23 cellular contexts compared by ENCODE assay signal in genomic region chr21:45706299-45706698, GRCh38.
A peak's percentile ranks its signal among the peaks of the same experiment; 100 is the strongest.
DNase-seq lines count a peak whose midpoint lies in the region; ATAC-seq, FAIRE-seq and TF ChIP-seq lines count a peak whose summit lies in the region.
"Had no signal": no experiment of that assay in that cellular context is flagged by ENCODE, and none has a peak within 500 bp of the region (broad histone marks: within the 10 kb centered on the region; RNA-seq: fewer than 3 reads in every experiment).

No MANE protein-coding gene starts in this region.

- no peak for FAIRE-seq in RCC 7860 (lab: Jason Lieb, UNC)
- FAIRE-seq: A549, D721Med, G401.6, GM12891 had no signal

- H3K9me3 Mint-ChIP-seq in memory B cell: no peaks in the 10 kb centered on the region
- H3K9me3 Mint-ChIP-seq in stimulated activated effector memory CD8-positive, alpha-beta T cell treated with anti-CD3 and anti-CD28 coated beads, Interleukin-12 subunit alpha, Interleukin-12 subunit beta, amount 100 ng/mL, for 72 hours: no peaks in the 10 kb centered on the region

- no peak overlapping the region for H3K4me3 Mint-ChIP-seq in memory B cell
- H3K4me3 Mint-ChIP-seq in stimulated activated effector memory CD8-positive, alpha-beta T cell treated with anti-CD3 and anti-CD28 coated beads, Interleukin-12 subunit alpha, Interleukin-12 subunit beta, amount 100 ng/mL, for 72 hours: no peak overlapping the region
- H3K4me3 Mint-ChIP-seq: B cell; CD4-positive, alpha-beta T cell; CD8-positive, alpha-beta T cell had no signal

- H2AFZ ChIP-seq in SK-N-SH (ENCODE audit: low read depth): no peak overlapping the region

- no peak for TF ChIP-seq EP300 in SK-N-SH (IDR thresholded peaks at IDR 0.05; ENCODE audit: borderline replicate concordance in 1 of 2, low read depth in 1 of 2, low read length in 1 of 2)

- H3K36me3 Mint-ChIP-seq in memory B cell: no peaks in the 10 kb centered on the region
- H3K36me3 Mint-ChIP-seq in stimulated activated effector memory CD8-positive, alpha-beta T cell treated with anti-CD3 and anti-CD28 coated beads, Interleukin-12 subunit alpha, Interleukin-12 subunit beta, amount 100 ng/mL, for 72 hours: no peaks in the 10 kb centered on the region
- H3K36me3 Mint-ChIP-seq: CD8-positive, alpha-beta T cell had no signal

- H3K4me1 ChIP-seq in SK-N-SH (ENCODE audit: control insufficient read depth in 1 of 2, insufficient read depth in 2 of 2, low read depth in 1 of 2, low read length in 1 of 2) (peaks cover 9 to 46% of the 10 kb centered on the region in 2 experiments; a peak in 2 of 4 replicates), ascending aorta (no peaks in the 10 kb centered on the region)
- H3K4me1 ChIP-seq: A549, Caco-2 had no signal

- intact Hi-C loops in ascending aorta (cut with DNase I): no loop called here

- 0 out of 2 replicates have a peak, but pooled peaks cover under 1% of the 10 kb centered on the region for H3K9me3 ChIP-seq in SK-N-SH
- H3K9me3 ChIP-seq in WERI-Rb-1 (ENCODE audit: severe bottlenecking): peaks cover 1% of the 10 kb centered on the region
- peaks cover 0 to 1% of the 10 kb centered on the region in 2 donors for H3K9me3 ChIP-seq in ascending aorta
- H3K9me3 ChIP-seq: A549, Caco-2 had no signal

- CTCF ChIA-PET in SK-N-SH (lab: Yijun Ruan, JAX): interaction anchor here (1.8 to 3.0 kb wide), 4 partner anchors 12 to 150 kb away, joined by 3 to 12 read pairs (median 8); no protein-coding TSS in a partner anchor

- H3K27me3 ChIP-seq in SK-N-SH (ENCODE audit: insufficient read depth) (no peaks in the 10 kb centered on the region), WERI-Rb-1 (ENCODE audit: insufficient read depth, low read depth, severe bottlenecking) (no peaks in the 10 kb centered on the region), ascending aorta (no peaks in the 10 kb centered on the region)
- H3K27me3 ChIP-seq: BLaER1 treated with 17β-estradiol and CSF1 and Interleukin-3, amounts not matched to agents 10 nM and 100 nM had no signal

- peak overlapping the region; percentile 51 for H3K27ac Mint-ChIP-seq in memory B cell
- no peak overlapping the region for H3K27ac Mint-ChIP-seq in stimulated activated effector memory CD8-positive, alpha-beta T cell treated with anti-CD3 and anti-CD28 coated beads, Interleukin-12 subunit alpha, Interleukin-12 subunit beta, amount 100 ng/mL, for 72 hours
- H3K27ac Mint-ChIP-seq: B cell; CD4-positive, alpha-beta T cell; CD8-positive, alpha-beta T cell had no signal

- POLR2A ChIA-PET in SK-N-SH (lab: Yijun Ruan, JAX): no interaction called here

- peaks cover 6% of the 10 kb centered on the region for H3K27me3 Mint-ChIP-seq in memory B cell
- H3K27me3 Mint-ChIP-seq: CD4-positive, alpha-beta T cell had no signal

- H3K4me2 ChIP-seq in SK-N-SH: no peak overlapping the region
- H3K4me2 ChIP-seq: A549 had no signal

- DNase-seq in SK-N-SH: no peak
- DNase-seq in WERI-Rb-1: no peak
- no peak for DNase-seq in memory B cell (ENCODE audit: low spot score in 2 of 2)
- no peak for DNase-seq in stimulated activated effector memory CD8-positive, alpha-beta T cell treated with anti-CD3 and anti-CD28 coated beads, Interleukin-12 subunit alpha, Interleukin-12 subunit beta, amount 100 ng/mL, for 72 hours (ENCODE audit: low spot score in 2 of 2)
- no peak for DNase-seq in ascending aorta (ENCODE audit: low spot score in 2 of 2)
- no peak for DNase-seq in RCC 7860 (ENCODE audit: low spot score)
- no peak for DNase-seq in cortex of kidney (lab: John Stamatoyannopoulos, UW)
- DNase-seq: AML-193; Caco-2; Calu3; CD4-positive, alpha-beta T cell; CD8-positive, alpha-beta T cell; DMS79 treated with DMSO at 0.1 percent for 48 hours; GF-D8 had no signal

- H3K9me2 ChIP-seq in SK-N-SH: no peaks in the 10 kb centered on the region

- H3K4me1 Mint-ChIP-seq in memory B cell: no peaks in the 10 kb centered on the region
- H3K4me1 Mint-ChIP-seq in stimulated activated effector memory CD8-positive, alpha-beta T cell treated with anti-CD3 and anti-CD28 coated beads, Interleukin-12 subunit alpha, Interleukin-12 subunit beta, amount 100 ng/mL, for 72 hours: no peaks in the 10 kb centered on the region
- H3K4me1 Mint-ChIP-seq: B cell had no signal

- H3K36me3 ChIP-seq in SK-N-SH (replicated peaks in 1 of 2; ENCODE audit: control insufficient read depth in 1 of 2, insufficient read depth in 2 of 2, low read length in 1 of 2): no peaks in the 10 kb centered on the region
- no peaks in the 10 kb centered on the region for H3K36me3 ChIP-seq in WERI-Rb-1
- H3K36me3 ChIP-seq in ascending aorta: no peaks in the 10 kb centered on the region

- H3K9ac ChIP-seq in SK-N-SH: no peak overlapping the region
- H3K9ac ChIP-seq: BLaER1 treated with 17β-estradiol and CSF1 and Interleukin-3, amounts not matched to agents 10 nM and 100 nM had no signal

- WGBS in SK-N-SH (ENCODE audit: low lambda C conversion rate): 50% methylated on average over 1 of the region's 1 CpG

- H3F3A ChIP-seq in SK-N-SH (replicated peaks; ENCODE audit: insufficient read depth): no peaks in the 10 kb centered on the region

- H3K27ac ChIP-seq in SK-N-SH (ENCODE audit: low read depth in 2 of 2, low read length in 1 of 2) (peak overlapping the region in 1 of 2 experiments; percentile 98; a peak in 2 of 4 replicates), WERI-Rb-1 (no peak overlapping the region), ascending aorta (no peak overlapping the region)
- H3K27ac ChIP-seq: 22Rv1; A549; BLaER1 treated with 17β-estradiol and CSF1 and Interleukin-3, amounts not matched to agents 10 nM and 100 nM; C4-2B had no signal

- no peaks in the 10 kb centered on the region for H3K79me2 ChIP-seq in SK-N-SH (ENCODE audit: insufficient read depth)

- H3K4me3 ChIP-seq in SK-N-SH (ENCODE audit: low read depth in 2 of 2, low read length in 1 of 2): no peak overlapping the region
- no peak overlapping the region for H3K4me3 ChIP-seq in WERI-Rb-1 (ENCODE audit: low read depth, low read length)
- H3K4me3 ChIP-seq in ascending aorta: no peak overlapping the region
- H3K4me3 ChIP-seq: A549; BLaER1 treated with 17β-estradiol and CSF1 and Interleukin-3, amounts not matched to agents 10 nM and 100 nM had no signal

- ATAC-seq in SK-N-SH treated with all-trans-retinoic acid at 6 μM for 48 hours (peak; percentile 30), memory B cell (ENCODE audit: low read depth) (no peak)
- ATAC-seq in stimulated activated effector memory CD8-positive, alpha-beta T cell treated with anti-CD3 and anti-CD28 coated beads, Interleukin-12 subunit alpha, Interleukin-12 subunit beta, amount 100 ng/mL, for 72 hours: peak; percentile 21
- ATAC-seq: A549; CD8-positive, alpha-beta T cell had no signal

- H4K20me1 ChIP-seq in SK-N-SH (ENCODE audit: insufficient read depth): no peaks in the 10 kb centered on the region

- no peak for TF ChIP-seq CTCF in SK-N-SH (IDR thresholded peaks at IDR 0.05)
- TF ChIP-seq CTCF in WERI-Rb-1 (IDR thresholded peaks at IDR 0.05; ENCODE audit: low read depth, low read length): 0 out of 2 replicates have a peak, but pooled peaks have one; percentile 0
- TF ChIP-seq CTCF in ascending aorta (IDR thresholded peaks at IDR 0.05): no peak

- no peak for TF ChIP-seq RAD21 in SK-N-SH (IDR thresholded peaks at IDR 0.05; ENCODE audit: low read length)

TF ChIP-seq in SK-N-SH treated with all-trans-retinoic acid at 6 μM for 48 hours, 23 proteins besides CTCF, POLR2A, EP300 and RAD21 (continues in another document):
- TF ChIP-seq ZFP3 (CRISPR knock-in tag; IDR thresholded peaks at IDR 0.05) (no peak), ESRRG (CRISPR knock-in tag; IDR thresholded peaks at IDR 0.05) (no peak), ZFP30 (CRISPR knock-in tag; IDR thresholded peaks at IDR 0.05) (no peak), ZNF70 (CRISPR knock-in tag; IDR thresholded peaks at IDR 0.05) (no peak), SNAI2 (CRISPR knock-in tag; IDR thresholded peaks at IDR 0.05) (no peak)
- TF ChIP-seq, protein P1, sequence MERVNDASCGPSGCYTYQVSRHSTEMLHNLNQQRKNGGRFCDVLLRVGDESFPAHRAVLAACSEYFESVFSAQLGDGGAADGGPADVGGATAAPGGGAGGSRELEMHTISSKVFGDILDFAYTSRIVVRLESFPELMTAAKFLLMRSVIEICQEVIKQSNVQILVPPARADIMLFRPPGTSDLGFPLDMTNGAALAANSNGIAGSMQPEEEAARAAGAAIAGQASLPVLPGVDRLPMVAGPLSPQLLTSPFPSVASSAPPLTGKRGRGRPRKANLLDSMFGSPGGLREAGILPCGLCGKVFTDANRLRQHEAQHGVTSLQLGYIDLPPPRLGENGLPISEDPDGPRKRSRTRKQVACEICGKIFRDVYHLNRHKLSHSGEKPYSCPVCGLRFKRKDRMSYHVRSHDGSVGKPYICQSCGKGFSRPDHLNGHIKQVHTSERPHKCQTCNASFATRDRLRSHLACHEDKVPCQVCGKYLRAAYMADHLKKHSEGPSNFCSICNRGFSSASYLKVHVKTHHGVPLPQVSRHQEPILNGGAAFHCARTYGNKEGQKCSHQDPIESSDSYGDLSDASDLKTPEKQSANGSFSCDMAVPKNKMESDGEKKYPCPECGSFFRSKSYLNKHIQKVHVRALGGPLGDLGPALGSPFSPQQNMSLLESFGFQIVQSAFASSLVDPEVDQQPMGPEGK (CRISPR knock-in tag; IDR thresholded peaks at IDR 0.05; ENCODE audit: borderline replicate concordance): no peak

TF ChIP-seq in SK-N-SH, 30 proteins besides CTCF, POLR2A, EP300 and RAD21 (continues in another document):
- TF ChIP-seq YY1 (IDR thresholded peaks at IDR 0.05; ENCODE audit: low read depth) (no peak), TEAD4 (IDR thresholded peaks at IDR 0.05; ENCODE audit: borderline replicate concordance, insufficient read depth) (no peak), ZBTB33 (IDR thresholded peaks at IDR 0.05; ENCODE audit: borderline replicate concordance, low read depth) (no peak), TCF12 (IDR thresholded peaks at IDR 0.05) (no peak), ELF1 (IDR thresholded peaks at IDR 0.05) (no peak), POLR2AphosphoS5 (IDR thresholded peaks at IDR 0.05; ENCODE audit: low read depth, low read length) (no peak)
